Comparison of ENCODE assay signal across 28 cellular contexts in the genomic region with DNA sequence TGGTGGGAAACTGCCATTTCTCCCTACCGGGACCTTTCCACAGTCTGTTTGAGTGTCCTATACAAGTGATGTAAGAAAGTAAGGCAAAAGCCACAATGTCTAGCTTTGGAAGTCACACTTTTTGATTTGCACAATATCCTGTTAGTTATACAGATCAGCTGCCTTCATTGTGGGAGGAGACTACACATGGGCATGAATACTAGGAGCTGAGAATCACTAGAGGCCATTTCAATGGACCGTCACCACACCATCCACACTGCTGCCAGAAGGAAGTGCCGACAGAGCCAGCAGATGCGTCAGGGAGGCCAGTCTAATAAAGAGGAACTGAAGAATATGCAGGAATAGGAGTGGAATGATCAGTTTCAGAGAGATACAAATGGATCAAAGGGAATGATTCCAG.
DNase-seq lines count a peak whose midpoint lies in the region; ATAC-seq and TF ChIP-seq lines count a peak whose summit lies in the region.
"Had no signal": no experiment of that assay in that cellular context is flagged by ENCODE, and none has a peak within 500 bp of the region (broad histone marks: within the 10 kb centered on the region; RNA-seq: fewer than 3 reads in every experiment).

No MANE protein-coding gene starts in this region.

- TF ChIP-seq CTCF in NB4 (IDR thresholded peaks at IDR 0.05; ENCODE audit: low read depth, low read length) (no peak), esophagus muscularis mucosa (IDR thresholded peaks at IDR 0.05) (no peak), lung (IDR thresholded peaks at IDR 0.05; ENCODE audit: control extremely low read depth, extremely low read depth) (no peak), lower leg skin (IDR thresholded peaks at IDR 0.05) (no peak)

- H3K4me3 ChIP-seq in NB4 (ENCODE audit: low read depth, low read length) (no peak overlapping the region), esophagus muscularis mucosa (no peak overlapping the region), lung (no peak overlapping the region), lower leg skin (ENCODE audit: low read depth, poor library complexity, severe bottlenecking) (no peak overlapping the region)
- H3K4me3 ChIP-seq: body of pancreas, ovary, Peyer's patch, SJCRH30, thoracic aorta, vagina had no signal

- ATAC-seq in lung (ENCODE audit: insufficient read depth, low FRiP score) (peak; percentile 42), GM18519 (IDR thresholded peaks at IDR 0.05; ENCODE audit: low FRiP score, unreplicated experiment) (no peak), GM18907 (IDR thresholded peaks at IDR 0.05; ENCODE audit: unreplicated experiment) (no peak)
- ATAC-seq: activated CD4-positive, CD25-positive, alpha-beta regulatory T cell treated with anti-CD3 and anti-CD28 coated beads, Interleukin-2, amount 50 U/mL, for 24 hours; body of pancreas; naive thymus-derived CD8-positive, alpha-beta T cell; T-cell had no signal

- DNase-seq in CD1c-positive myeloid dendritic cell (ENCODE audit: extremely low spot score): peak; percentile 54
- peak; percentile 4 for DNase-seq in NB4 (ENCODE audit: low read depth)
- peak; percentile 85 for DNase-seq in esophagus muscularis mucosa (ENCODE audit: extremely low spot score)
- DNase-seq in lung (ENCODE audit: low spot score): no peak
- DNase-seq in 8988T: no peak
- DNase-seq in lower leg skin (ENCODE audit: low spot score in 2 of 2): no peak
- DNase-seq: activated CD4-positive, alpha-beta memory T cell treated with anti-CD3 and anti-CD28 coated beads, Interleukin-2, amount 10 ng/mL, durations not matched to agents 7 days and 5 days; activated effector memory CD4-positive, alpha-beta T cell treated with anti-CD3 and anti-CD28 coated beads, Interleukin-2, amount 50 U/mL, for 16 hours; activated T-cell treated with anti-CD3 and anti-CD28 coated beads for 4 hours; body of pancreas; head of caudate nucleus; KBM-7; MM.1S; naive thymus-derived CD8-positive, alpha-beta T cell; NCI-H2171; NCI-H526; ovary; Peyer's patch; SJCRH30; stimulated activated CD4-positive, alpha-beta T cell treated with anti-CD3 and anti-CD28 coated beads, Interleukin-4, amount 100 ng/mL, for 24 hours; stimulated activated naive CD4-positive, alpha-beta T cell; T-cell had no signal

- H3K4me1 ChIP-seq in esophagus muscularis mucosa (no peaks in the 10 kb centered on the region), lung (ENCODE audit: control insufficient read depth in 2 of 2, insufficient read depth in 2 of 2, low read length in 2 of 2) (no peaks in the 10 kb centered on the region)
- H3K4me1 ChIP-seq: body of pancreas, Peyer's patch, SJCRH30, vagina had no signal

- H3K27ac ChIP-seq in esophagus muscularis mucosa (replicated peaks in 1 of 4): no peak overlapping the region
- H3K27ac ChIP-seq in lung (ENCODE audit: low read depth in 1 of 2, low read length in 1 of 2): no peak overlapping the region
- H3K27ac ChIP-seq: body of pancreas, C4-2B, ovary, Peyer's patch, SJCRH30, thoracic aorta, vagina had no signal

- H3K27me3 ChIP-seq in esophagus muscularis mucosa (peaks cover 0 to 5% (median 0%) of the 10 kb centered on the region in 4 donors), lung (ENCODE audit: control insufficient read depth, insufficient read depth) (no peaks in the 10 kb centered on the region)
- H3K27me3 ChIP-seq: body of pancreas, ovary, Peyer's patch, SJCRH30, vagina had no signal

- TF ChIP-seq EP300 in esophagus muscularis mucosa (IDR thresholded peaks at IDR 0.05): no peak

- intact Hi-C loops in esophagus muscularis mucosa (cut with DNase I): no loop called here
- intact Hi-C loops in lower leg skin (cut with DNase I; ENCODE audit: low total_unique reads): no loop called here

- H3K36me3 ChIP-seq in esophagus muscularis mucosa (no peaks in the 10 kb centered on the region), lung (ENCODE audit: control insufficient read depth in 2 of 2, insufficient read depth in 2 of 2, low read length in 2 of 2) (no peaks in the 10 kb centered on the region)
- H3K36me3 ChIP-seq: ovary, Peyer's patch, SJCRH30, thoracic aorta, vagina had no signal

- no peaks in the 10 kb centered on the region for H3K9me3 ChIP-seq in esophagus muscularis mucosa
- peaks cover 0 to 1% of the 10 kb centered on the region in 2 donors for H3K9me3 ChIP-seq in lung (ENCODE audit: control insufficient read depth in 2 of 2, insufficient read depth in 1 of 2, low read length in 1 of 2)
- H3K9me3 ChIP-seq: body of pancreas, ovary, Peyer's patch, SJCRH30, thoracic aorta, vagina had no signal

- TF ChIP-seq POLR2A in NB4 (IDR thresholded peaks at IDR 0.05; ENCODE audit: extremely low read depth, insufficient read length): no peak
- no peak for TF ChIP-seq POLR2A in esophagus muscularis mucosa (IDR thresholded peaks at IDR 0.05; ENCODE audit: low read depth)
- TF ChIP-seq POLR2A in lower leg skin (IDR thresholded peaks at IDR 0.05): no peak

- WGBS in esophagus muscularis mucosa: 71% methylated on average over 4 of the region's 4 CpGs
- WGBS in lung, 2 donors: 35 to 68% methylated on average over 4 of the region's 4 CpGs
- 62 to 72% methylated on average over 4 of the region's 4 CpGs for WGBS in lower leg skin, 2 donors

Comparison
In these comparisons a context has a peak if more than half of its experiments do, and no peak if none do; other contexts are left out.
1. DNase-seq: peak in CD1c-positive myeloid dendritic cell (single experiment), NB4 (single experiment) and esophagus muscularis mucosa (single experiment); none in lung (single experiment), 8988T (single experiment) and lower leg skin (0 of 2).